Comparison of ENCODE assay signal across 1 cellular context in the genomic region with DNA sequence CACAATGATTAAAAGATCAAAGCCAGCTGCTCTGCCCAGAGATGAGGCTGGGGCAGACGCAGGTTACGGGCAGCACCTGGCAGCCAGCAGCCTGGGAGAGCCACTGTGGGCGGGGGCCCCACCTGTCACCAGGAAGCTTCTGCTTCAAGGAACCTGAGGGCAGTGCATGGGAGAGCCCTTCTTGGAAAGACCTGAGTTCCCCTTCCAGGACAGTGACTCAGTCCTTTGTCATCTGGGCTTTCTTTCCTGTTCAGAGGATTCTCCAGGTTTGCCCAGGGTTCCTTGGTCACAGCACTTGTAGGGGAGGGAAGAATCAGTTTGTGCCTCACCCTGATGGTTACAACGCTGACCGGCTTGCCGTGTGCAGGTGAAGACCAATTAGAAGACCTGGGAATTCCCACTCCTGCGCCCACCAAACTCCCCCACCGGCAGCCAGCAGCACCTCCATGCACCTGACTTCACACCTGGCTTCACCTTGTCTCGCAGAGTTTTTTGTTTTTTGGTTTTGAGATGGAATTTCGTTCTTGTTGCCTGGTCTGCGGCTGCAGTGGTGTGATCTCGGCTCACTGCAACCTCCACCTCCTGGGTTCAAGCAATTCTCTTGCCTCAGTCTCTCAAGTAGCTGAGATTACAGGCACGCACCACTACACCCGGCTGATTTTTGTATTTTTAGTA.
TF ChIP-seq lines count a peak whose summit lies in the region.

No MANE protein-coding gene starts in this region.

TF ChIP-seq in WTC11, 78 proteins besides CTCF, POLR2A, EP300 and RAD21 (continued from another document):
- TF ChIP-seq, protein P1, sequence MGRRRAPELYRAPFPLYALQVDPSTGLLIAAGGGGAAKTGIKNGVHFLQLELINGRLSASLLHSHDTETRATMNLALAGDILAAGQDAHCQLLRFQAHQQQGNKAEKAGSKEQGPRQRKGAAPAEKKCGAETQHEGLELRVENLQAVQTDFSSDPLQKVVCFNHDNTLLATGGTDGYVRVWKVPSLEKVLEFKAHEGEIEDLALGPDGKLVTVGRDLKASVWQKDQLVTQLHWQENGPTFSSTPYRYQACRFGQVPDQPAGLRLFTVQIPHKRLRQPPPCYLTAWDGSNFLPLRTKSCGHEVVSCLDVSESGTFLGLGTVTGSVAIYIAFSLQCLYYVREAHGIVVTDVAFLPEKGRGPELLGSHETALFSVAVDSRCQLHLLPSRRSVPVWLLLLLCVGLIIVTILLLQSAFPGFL (CRISPR knock-in tag; IDR thresholded peaks at IDR 0.05; ENCODE audit: borderline replicate concordance): no peak
- TF ChIP-seq ELF4 (CRISPR knock-in tag; IDR thresholded peaks at IDR 0.05; ENCODE audit: low read depth) (no peak), JUN (CRISPR knock-in tag; IDR thresholded peaks at IDR 0.05) (no peak), ZNF416 (CRISPR knock-in tag; IDR thresholded peaks at IDR 0.05) (no peak), FOXP1 (CRISPR knock-in tag; IDR thresholded peaks at IDR 0.05; ENCODE audit: borderline replicate concordance) (no peak), E2F1 (CRISPR knock-in tag; IDR thresholded peaks at IDR 0.05) (no peak), SMAD4 (CRISPR knock-in tag; IDR thresholded peaks at IDR 0.05) (no peak)
- TF ChIP-seq, protein P2, sequence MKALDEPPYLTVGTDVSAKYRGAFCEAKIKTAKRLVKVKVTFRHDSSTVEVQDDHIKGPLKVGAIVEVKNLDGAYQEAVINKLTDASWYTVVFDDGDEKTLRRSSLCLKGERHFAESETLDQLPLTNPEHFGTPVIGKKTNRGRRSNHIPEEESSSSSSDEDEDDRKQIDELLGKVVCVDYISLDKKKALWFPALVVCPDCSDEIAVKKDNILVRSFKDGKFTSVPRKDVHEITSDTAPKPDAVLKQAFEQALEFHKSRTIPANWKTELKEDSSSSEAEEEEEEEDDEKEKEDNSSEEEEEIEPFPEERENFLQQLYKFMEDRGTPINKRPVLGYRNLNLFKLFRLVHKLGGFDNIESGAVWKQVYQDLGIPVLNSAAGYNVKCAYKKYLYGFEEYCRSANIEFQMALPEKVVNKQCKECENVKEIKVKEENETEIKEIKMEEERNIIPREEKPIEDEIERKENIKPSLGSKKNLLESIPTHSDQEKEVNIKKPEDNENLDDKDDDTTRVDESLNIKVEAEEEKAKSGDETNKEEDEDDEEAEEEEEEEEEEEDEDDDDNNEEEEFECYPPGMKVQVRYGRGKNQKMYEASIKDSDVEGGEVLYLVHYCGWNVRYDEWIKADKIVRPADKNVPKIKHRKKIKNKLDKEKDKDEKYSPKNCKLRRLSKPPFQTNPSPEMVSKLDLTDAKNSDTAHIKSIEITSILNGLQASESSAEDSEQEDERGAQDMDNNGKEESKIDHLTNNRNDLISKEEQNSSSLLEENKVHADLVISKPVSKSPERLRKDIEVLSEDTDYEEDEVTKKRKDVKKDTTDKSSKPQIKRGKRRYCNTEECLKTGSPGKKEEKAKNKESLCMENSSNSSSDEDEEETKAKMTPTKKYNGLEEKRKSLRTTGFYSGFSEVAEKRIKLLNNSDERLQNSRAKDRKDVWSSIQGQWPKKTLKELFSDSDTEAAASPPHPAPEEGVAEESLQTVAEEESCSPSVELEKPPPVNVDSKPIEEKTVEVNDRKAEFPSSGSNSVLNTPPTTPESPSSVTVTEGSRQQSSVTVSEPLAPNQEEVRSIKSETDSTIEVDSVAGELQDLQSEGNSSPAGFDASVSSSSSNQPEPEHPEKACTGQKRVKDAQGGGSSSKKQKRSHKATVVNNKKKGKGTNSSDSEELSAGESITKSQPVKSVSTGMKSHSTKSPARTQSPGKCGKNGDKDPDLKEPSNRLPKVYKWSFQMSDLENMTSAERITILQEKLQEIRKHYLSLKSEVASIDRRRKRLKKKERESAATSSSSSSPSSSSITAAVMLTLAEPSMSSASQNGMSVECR (CRISPR knock-in tag; IDR thresholded peaks at IDR 0.05; ENCODE audit: borderline replicate concordance): no peak
- TF ChIP-seq, protein P3, sequence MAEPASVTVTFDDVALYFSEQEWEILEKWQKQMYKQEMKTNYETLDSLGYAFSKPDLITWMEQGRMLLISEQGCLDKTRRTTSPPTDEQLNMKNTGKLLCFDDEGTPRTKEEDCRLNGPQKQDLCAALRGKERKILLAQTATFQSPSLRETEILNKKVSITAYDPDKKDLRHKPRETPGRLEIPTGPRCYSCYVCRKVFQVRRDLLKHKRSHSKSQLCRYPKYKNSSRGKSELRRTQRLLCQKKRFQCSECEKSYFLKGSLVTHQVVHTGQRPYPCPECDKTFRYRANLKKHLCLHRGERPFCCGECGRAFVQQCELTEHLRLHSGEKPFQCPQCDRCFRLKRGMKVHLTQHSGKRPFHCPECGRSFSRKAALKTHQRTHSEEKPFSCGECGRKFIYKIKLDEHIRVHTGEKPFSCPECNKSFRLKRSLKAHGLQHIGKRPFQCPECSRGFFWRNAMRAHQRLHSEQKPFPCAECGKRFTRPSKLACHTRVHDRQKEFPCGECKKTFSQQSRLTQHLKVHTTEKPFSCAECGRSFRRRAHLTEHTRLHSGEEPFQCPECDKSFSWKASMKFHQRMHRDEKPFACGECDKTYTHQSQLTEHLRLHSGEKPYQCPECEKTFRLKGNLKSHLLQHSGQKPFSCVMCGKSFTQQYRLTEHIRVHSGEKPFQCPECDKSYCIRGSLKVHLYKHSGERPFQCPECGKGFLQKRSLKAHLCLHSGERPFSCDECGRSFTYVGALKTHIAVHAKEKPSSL (CRISPR knock-in tag; conservative IDR thresholded peaks at IDR 0.05): no peak
- TF ChIP-seq, protein P4, sequence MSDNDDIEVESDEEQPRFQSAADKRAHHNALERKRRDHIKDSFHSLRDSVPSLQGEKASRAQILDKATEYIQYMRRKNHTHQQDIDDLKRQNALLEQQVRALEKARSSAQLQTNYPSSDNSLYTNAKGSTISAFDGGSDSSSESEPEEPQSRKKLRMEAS (CRISPR knock-in tag; IDR thresholded peaks at IDR 0.05): no peak
- TF ChIP-seq, protein P5, sequence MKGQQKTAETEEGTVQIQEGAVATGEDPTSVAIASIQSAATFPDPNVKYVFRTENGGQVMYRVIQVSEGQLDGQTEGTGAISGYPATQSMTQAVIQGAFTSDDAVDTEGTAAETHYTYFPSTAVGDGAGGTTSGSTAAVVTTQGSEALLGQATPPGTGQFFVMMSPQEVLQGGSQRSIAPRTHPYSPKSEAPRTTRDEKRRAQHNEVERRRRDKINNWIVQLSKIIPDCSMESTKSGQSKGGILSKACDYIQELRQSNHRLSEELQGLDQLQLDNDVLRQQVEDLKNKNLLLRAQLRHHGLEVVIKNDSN (CRISPR knock-in tag; IDR thresholded peaks at IDR 0.05): no peak
